Comparison of ENCODE assay signal across 14 cellular contexts in the genomic region with DNA sequence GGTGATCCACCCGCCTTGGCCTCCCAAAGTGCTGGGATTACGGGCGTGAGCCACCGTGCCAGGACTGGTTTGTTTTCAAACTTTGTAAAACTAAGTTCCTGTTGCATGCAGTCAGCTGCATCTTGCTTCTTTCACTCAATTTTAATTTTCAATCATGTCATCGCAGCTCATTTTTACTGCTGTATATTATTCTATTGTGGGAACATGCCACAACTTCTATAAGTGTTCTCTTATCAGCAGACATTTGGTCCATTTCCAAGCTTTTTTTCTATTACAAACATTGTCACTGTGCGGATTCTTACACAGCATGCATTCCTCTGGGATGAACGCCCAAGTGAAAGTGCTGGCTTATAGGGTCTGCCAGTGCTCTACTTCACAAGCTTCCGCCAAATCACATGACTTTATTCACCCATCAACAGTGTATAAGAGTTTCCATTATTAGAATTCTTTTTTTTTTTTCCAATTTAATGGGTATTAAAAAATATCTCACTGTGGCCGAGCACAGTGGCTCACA.
"Had no signal": no experiment of that assay in that cellular context is flagged by ENCODE, and none has a peak within 500 bp of the region (broad histone marks: within the 10 kb centered on the region; RNA-seq: fewer than 3 reads in every experiment).

No MANE protein-coding gene starts in this region.

- H3K9me3 ChIP-seq: thyroid gland, uterus had no signal

- H3K27ac ChIP-seq: dorsolateral prefrontal cortex, foreskin keratinocyte, neural progenitor cell, parathyroid adenoma, thyroid gland, uterus had no signal

- H3K27me3 ChIP-seq: dorsolateral prefrontal cortex, foreskin keratinocyte, neural progenitor cell, thyroid gland, uterus had no signal

- H3K4me2 ChIP-seq: neural progenitor cell had no signal

- H3K79me2 ChIP-seq: parathyroid adenoma had no signal

- H3K9ac ChIP-seq: neural progenitor cell, parathyroid adenoma had no signal

- H3K4me1 ChIP-seq: foreskin keratinocyte, parathyroid adenoma, thyroid gland had no signal

- H3K4me3 ChIP-seq: dorsolateral prefrontal cortex, neural progenitor cell, thyroid gland, uterus had no signal

- H2AFZ ChIP-seq: neural progenitor cell, parathyroid adenoma had no signal

- DNase-seq: activated CD4-positive, alpha-beta memory T cell treated with anti-CD3 and anti-CD28 coated beads for 36 hours; activated CD4-positive, alpha-beta T cell treated with anti-CD3 and anti-CD28 coated beads for 1 hour; activated T-cell treated with anti-CD3 and anti-CD28 coated beads, Interleukin-2, amount 50 U/mL, for 72 hours; aorta; foreskin keratinocyte; islet precursor cell; small intestine; T1000; thyroid gland; uterus had no signal

- FAIRE-seq: small intestine had no signal

- ATAC-seq: activated T-cell treated with anti-CD3 and anti-CD28 coated beads, Interleukin-2, amount 50 U/mL, for 72 hours; esophagus mucosa; foreskin keratinocyte had no signal

- H3K36me3 ChIP-seq: neural progenitor cell, thyroid gland, uterus had no signal
